Comparison of ENCODE assay signal across 8 cellular contexts in the genomic region with DNA sequence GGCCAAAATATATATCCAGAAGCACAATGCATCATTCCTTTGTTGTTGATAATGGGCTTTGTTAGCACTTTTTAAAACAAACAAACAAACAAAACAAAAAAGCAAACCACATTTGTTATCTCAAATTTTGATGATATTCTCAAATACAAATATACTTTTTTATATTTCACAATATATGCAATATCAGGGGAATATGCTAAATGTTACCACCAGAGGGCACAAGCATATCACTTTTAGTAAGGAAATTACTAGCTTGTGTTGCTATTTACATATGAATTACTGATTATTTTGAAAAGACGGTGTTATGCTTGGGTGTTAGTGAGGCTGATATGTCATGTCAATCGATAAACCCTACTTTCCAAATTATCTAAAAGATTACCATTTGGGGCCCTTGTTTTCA. TPM values are rescaled to one million over a fixed set of nuclear protein-coding genes. Genes with fewer than 3 reads are reported as not detected.
DNase-seq lines count a peak whose midpoint lies in the region; ATAC-seq and TF ChIP-seq lines count a peak whose summit lies in the region.

No MANE protein-coding gene starts in this region.

- no peak overlapping the region for H3K27ac ChIP-seq in testis

- DNase-seq in SKM-1 treated with dmso at 0.1 percent for 144 hours (lab: John Stamatoyannopoulos, UW; ENCODE audit: unreplicated experiment) (peak; percentile 17), SKM-1 (lab: John Stamatoyannopoulos, UW; ENCODE audit: unreplicated experiment) (no peak), NCI-H748 treated with DMSO at 0.1 percent for 48 hours (lab: John Stamatoyannopoulos, UW) (peak; percentile 5), epithelial cell of esophagus (ENCODE audit: low read depth) (peak; percentile 24), testis (no peak), DMS153 (lab: John Stamatoyannopoulos, UW) (no peak)

- H3K4me3 ChIP-seq in epithelial cell of esophagus (ENCODE audit: low read length): no peak overlapping the region
- no peak overlapping the region for H3K4me3 ChIP-seq in testis

- ATAC-seq in GM18502 (IDR thresholded peaks at IDR 0.05; ENCODE audit: poor library complexity, unreplicated experiment) (no peak), HG02981 (IDR thresholded peaks at IDR 0.05; ENCODE audit: unreplicated experiment) (no peak)

- no peaks in the 10 kb centered on the region for H3K36me3 ChIP-seq in testis (ENCODE audit: low read depth, missing control alignments)

- 89 to 93% methylated on average over 2 of the region's 2 CpGs for WGBS in testis, 2 donors

- H3K9me3 ChIP-seq in testis: no peaks in the 10 kb centered on the region

- no peaks in the 10 kb centered on the region for H3K4me1 ChIP-seq in testis

- intact Hi-C loops in testis (cut with DNase I; ENCODE audit: low total_unique reads): no loop called here

- TF ChIP-seq CTCF in epithelial cell of esophagus (IDR thresholded peaks at IDR 0.05; ENCODE audit: insufficient read depth, low read depth, low read length, missing control alignments) (peak; percentile 37), testis (IDR thresholded peaks at IDR 0.05) (peak in 2 of 3 experiments; percentile 6 to 33)

- no peaks in the 10 kb centered on the region for H3K27me3 ChIP-seq in testis

- TF ChIP-seq POLR2A in testis (IDR thresholded peaks at IDR 0.05): no peak

RNA-seq across cellular contexts. Expression of gene RIPPLY1, which starts 29.1 kb away (rescaled TPM):
- not detected for total RNA-seq in testis
- not detected for polyA plus RNA-seq in testis (ENCODE audit: insufficient read depth, low read depth, low replicate concordance)

RNA-seq across cellular contexts. Expression of gene CLDN2, which starts 46.1 kb away (rescaled TPM):
- not detected for total RNA-seq in testis
- polyA plus RNA-seq in testis (ENCODE audit: insufficient read depth, low read depth, low replicate concordance): 6.5 TPM

Comparison
In these comparisons a context has a peak if more than half of its experiments do, and no peak if none do; other contexts are left out.
1. DNase-seq: peak in SKM-1 treated with dmso at 0.1 percent for 144 hours (single experiment), NCI-H748 treated with DMSO at 0.1 percent for 48 hours (single experiment) and epithelial cell of esophagus (single experiment); none in SKM-1 (single experiment), testis (single experiment) and DMS153 (single experiment).